1 cellular context compared by ENCODE assay signal in genomic region chr3:66722675-66723074, GRCh38.
TF ChIP-seq lines count a peak whose summit lies in the region.

No MANE protein-coding gene starts in this region.

TF ChIP-seq in IMR-90, 13 proteins besides CTCF, POLR2A, EP300 and RAD21:
- TF ChIP-seq, protein P1, sequence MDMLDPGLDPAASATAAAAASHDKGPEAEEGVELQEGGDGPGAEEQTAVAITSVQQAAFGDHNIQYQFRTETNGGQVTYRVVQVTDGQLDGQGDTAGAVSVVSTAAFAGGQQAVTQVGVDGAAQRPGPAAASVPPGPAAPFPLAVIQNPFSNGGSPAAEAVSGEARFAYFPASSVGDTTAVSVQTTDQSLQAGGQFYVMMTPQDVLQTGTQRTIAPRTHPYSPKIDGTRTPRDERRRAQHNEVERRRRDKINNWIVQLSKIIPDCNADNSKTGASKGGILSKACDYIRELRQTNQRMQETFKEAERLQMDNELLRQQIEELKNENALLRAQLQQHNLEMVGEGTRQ (IDR thresholded peaks at IDR 0.05; ENCODE audit: low read depth, low read length) = no peak
- TF ChIP-seq FOS (IDR thresholded peaks at IDR 0.05; ENCODE audit: low read depth, low read length) = peak; percentile 73
TF ChIP-seq in IMR-90: peak in this region for 1.
